Comparison of ENCODE assay signal across 18 cellular contexts in the genomic region with DNA sequence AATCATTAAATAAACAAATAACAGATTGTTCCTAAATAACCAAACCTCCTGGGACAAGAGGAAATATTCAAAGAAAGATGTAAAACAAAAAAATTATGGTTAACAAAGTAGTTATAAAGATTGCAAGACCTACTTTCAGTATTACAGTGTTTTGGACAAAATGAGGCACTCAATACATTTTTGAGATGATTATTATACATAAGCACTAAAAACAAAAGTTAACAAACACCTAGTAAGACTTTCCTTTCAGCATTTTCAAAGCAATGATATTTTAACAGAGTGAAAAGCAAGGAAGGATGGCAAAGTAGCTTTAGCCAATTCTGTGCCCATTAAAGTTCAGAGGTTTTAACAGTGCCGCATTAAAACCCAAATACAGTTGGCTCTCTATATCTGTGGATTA. TPM values are rescaled to one million over a fixed set of nuclear protein-coding genes. Genes with fewer than 3 reads are reported as not detected.
"Had no signal": no experiment of that assay in that cellular context is flagged by ENCODE, and none has a peak within 500 bp of the region (broad histone marks: within the 10 kb centered on the region; RNA-seq: fewer than 3 reads in every experiment).

No MANE protein-coding gene starts in this region.

- DNase-seq: colonic mucosa; dermis blood vessel endothelial cell; endodermal cell; erythroblast; heart left ventricle; hippocampal formation; left colon; left ventricle myocardium superior; naive thymus-derived CD4-positive, alpha-beta T cell; ovary; right cardiac atrium; small intestine; stimulated activated CD4-positive, alpha-beta T cell treated with anti-CD3 and anti-CD28 coated beads, Interleukin-12 subunit alpha, Interleukin-12 subunit beta, amount 100 ng/mL, for 4 hours; stimulated activated naive CD4-positive, alpha-beta T cell treated with Interleukin-2 at 50 U/mL for 16 hours; upper lobe of left lung; uterus had no signal

- H3K27me3 Mint-ChIP-seq: naive thymus-derived CD4-positive, alpha-beta T cell; progenitor cell of endocrine pancreas had no signal

- H3K4me3 Mint-ChIP-seq: endodermal cell; naive thymus-derived CD4-positive, alpha-beta T cell; neural crest cell had no signal

- H3K27ac Mint-ChIP-seq: endodermal cell, progenitor cell of endocrine pancreas had no signal

- H3K4me1 Mint-ChIP-seq: endodermal cell, neural crest cell had no signal

- ATAC-seq: left colon; naive thymus-derived CD4-positive, alpha-beta T cell had no signal

- H3K9me3 Mint-ChIP-seq: endodermal cell; naive thymus-derived CD4-positive, alpha-beta T cell; neural crest cell had no signal

RNA-seq across cellular contexts. Expression of a gene that starts 47.8 kb away (rescaled TPM):
- total RNA-seq: neural crest cell had no signal
